In genomic region chr10:44258019-44258418, GRCh38 we compare ENCODE assay signal across 1 cellular context.
TF ChIP-seq lines count a peak whose summit lies in the region.

No MANE protein-coding gene starts in this region.

TF ChIP-seq in HCT116, 20 proteins besides CTCF, POLR2A, EP300 and RAD21 (continued from another document):
- no peak for TF ChIP-seq YY1 (IDR thresholded peaks at IDR 0.05; ENCODE audit: extremely low read depth, insufficient replicate concordance, low read depth, low read length)
- TF ChIP-seq ZNF274 (IDR thresholded peaks at IDR 0.05; ENCODE audit: low read depth, low read length): no peak
- no peak for TF ChIP-seq CBX3 (IDR thresholded peaks at IDR 0.05; ENCODE audit: low read depth)
- TF ChIP-seq CEBPB (IDR thresholded peaks at IDR 0.05; ENCODE audit: low read depth): no peak
- no peak for TF ChIP-seq EZH2phosphoT487 (IDR thresholded peaks at IDR 0.05; ENCODE audit: borderline replicate concordance)
- no peak for TF ChIP-seq ATF3 (IDR thresholded peaks at IDR 0.05)
- TF ChIP-seq EGR1 (IDR thresholded peaks at IDR 0.05; ENCODE audit: low read depth): no peak
- TF ChIP-seq SRF (IDR thresholded peaks at IDR 0.05; ENCODE audit: low read depth): no peak
